In the genomic region with DNA sequence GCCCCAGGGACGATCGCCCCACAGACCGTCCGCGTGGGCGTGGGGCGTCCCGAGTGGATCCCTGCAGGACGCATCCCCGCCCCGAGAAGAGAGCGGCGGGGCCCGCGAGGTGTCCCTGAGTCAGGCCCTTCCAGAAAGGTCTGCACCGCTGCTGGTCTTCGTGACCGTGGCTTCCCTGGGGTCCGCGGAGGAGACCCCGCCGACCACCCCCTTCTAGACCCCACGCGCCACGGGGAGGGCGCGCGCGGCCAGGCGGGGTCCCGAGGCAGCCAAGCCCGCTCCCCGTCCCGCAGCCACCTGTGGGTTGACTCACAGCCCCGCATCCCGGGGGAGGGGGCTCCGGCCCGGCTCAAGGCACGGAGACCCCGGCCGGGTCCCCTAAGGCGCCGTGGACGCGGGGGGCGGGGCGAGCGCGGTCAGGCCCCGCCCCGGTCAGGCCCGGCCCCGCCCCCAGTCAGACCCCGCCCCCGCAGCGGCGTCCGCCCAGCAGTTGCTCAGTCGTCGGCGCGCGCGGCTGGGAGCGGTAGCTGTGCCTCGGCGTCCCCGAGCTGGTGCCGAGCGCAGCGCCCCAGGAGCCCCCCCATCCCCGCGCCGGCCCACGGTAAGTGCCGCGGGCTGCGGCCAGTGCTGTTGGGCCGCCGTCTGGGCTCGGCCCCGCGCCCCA, we compare ENCODE assay signal across 8 cellular contexts. TPM values are rescaled to one million over a fixed set of nuclear protein-coding genes. Genes with fewer than 3 reads are reported as not detected.
DNase-seq lines count a peak whose midpoint lies in the region; ATAC-seq and TF ChIP-seq lines count a peak whose summit lies in the region.

A gene with protein sequence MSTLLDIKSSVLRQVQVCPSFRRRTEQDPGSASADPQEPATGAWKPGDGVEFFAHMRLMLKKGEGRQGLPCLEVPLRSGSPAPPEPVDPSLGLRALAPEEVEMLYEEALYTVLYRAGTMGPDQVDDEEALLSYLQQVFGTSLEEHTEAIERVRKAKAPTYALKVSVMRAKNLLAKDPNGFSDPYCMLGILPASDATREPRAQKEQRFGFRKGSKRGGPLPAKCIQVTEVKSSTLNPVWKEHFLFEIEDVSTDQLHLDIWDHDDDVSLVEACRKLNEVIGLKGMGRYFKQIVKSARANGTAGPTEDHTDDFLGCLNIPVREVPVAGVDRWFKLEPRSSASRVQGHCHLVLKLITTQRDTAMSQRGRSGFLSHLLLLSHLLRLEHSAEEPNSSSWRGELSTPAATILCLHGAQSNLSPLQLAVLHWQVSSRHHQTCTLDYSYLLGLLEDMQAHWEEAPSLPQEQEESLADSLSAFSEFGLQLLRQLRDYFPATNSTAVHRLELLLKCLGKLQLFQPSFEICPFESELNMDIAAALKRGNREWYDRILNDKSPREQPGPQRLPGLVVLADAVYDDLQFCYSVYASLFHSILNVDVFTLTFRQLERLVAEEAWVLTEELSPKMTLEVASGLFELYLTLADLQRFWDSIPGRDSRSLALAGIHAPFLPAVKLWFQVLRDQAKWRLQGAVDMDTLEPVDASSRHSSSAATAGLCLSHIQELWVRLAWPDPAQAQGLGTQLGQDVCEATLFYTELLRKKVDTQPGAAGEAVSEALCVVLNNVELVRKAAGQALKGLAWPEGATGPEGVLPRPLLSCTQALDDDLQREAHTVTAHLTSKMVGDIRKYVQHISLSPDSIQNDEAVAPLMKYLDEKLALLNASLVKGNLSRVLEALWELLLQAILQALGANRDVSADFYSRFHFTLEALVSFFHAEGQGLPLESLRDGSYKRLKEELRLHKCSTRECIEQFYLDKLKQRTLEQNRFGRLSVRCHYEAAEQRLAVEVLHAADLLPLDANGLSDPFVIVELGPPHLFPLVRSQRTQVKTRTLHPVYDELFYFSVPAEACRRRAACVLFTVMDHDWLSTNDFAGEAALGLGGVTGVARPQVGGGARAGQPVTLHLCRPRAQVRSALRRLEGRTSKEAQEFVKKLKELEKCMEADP (plus strand): TSS at position 497 of the 664 bp plus-strand sequence. CDS start 4,905 bp downstream, outside the sequence.

- H3K9me3 ChIP-seq in esophagus squamous epithelium: peaks cover 0 to 7% (median 4%) of the 10 kb centered on the region in 3 donors
- peaks cover 4% of the 10 kb centered on the region for H3K9me3 ChIP-seq in osteoblast (ENCODE audit: low read depth, low read length)
- peaks cover 0 to 4% of the 10 kb centered on the region in 2 donors for H3K9me3 ChIP-seq in uterus

- H3K36me3 Mint-ChIP-seq in MCF 10A (ENCODE audit: insufficient read depth, unreplicated experiment): no peaks in the 10 kb centered on the region
- H3K36me3 Mint-ChIP-seq in activated CD8-positive, alpha-beta memory T cell treated with anti-CD3 and anti-CD28 coated beads, Interleukin-2, amount 10 ng/mL, durations not matched to agents 7 days and 5 days: no peaks in the 10 kb centered on the region

- peaks cover 24 to 38% (median 31%) of the 10 kb centered on the region in 3 donors for H3K4me1 ChIP-seq in esophagus squamous epithelium
- no peaks in the 10 kb centered on the region for H3K4me1 ChIP-seq in osteoblast (ENCODE audit: insufficient read depth, low read length)
- H3K4me1 ChIP-seq in uterus: peaks cover 0 to 9% of the 10 kb centered on the region in 2 donors

- POLR2A ChIA-PET in MCF 10A (lab: Yijun Ruan, JAX): no interaction called here

- peak; percentile 79 for ATAC-seq in activated CD8-positive, alpha-beta memory T cell treated with anti-CD3 and anti-CD28 coated beads, Interleukin-2, amount 10 ng/mL, durations not matched to agents 7 days and 5 days

- H3K4me1 Mint-ChIP-seq in MCF 10A (ENCODE audit: insufficient read depth, unreplicated experiment): no peaks in the 10 kb centered on the region
- H3K4me1 Mint-ChIP-seq in activated CD8-positive, alpha-beta memory T cell treated with anti-CD3 and anti-CD28 coated beads, Interleukin-2, amount 10 ng/mL, durations not matched to agents 7 days and 5 days: peaks cover 14% of the 10 kb centered on the region

- intact Hi-C loops in MCF 10A (cut with micrococcal nuclease) (no loop called here), esophagus squamous epithelium (cut with DNase I) (no loop called here), uterus (cut with DNase I; ENCODE audit: low total_unique reads) (no loop called here)

- no CpG with 5 or more reads among the region's 83 CpGs for WGBS in esophagus squamous epithelium, 2 donors

- no peak within 1 kb of the TSS for H3K27ac Mint-ChIP-seq in MCF 10A (ENCODE audit: low read depth, unreplicated experiment)
- H3K27ac Mint-ChIP-seq in activated CD8-positive, alpha-beta memory T cell treated with anti-CD3 and anti-CD28 coated beads, Interleukin-2, amount 10 ng/mL, durations not matched to agents 7 days and 5 days: no peak within 1 kb of the TSS

- H3K9me3 Mint-ChIP-seq in MCF 10A (ENCODE audit: unreplicated experiment): no peaks in the 10 kb centered on the region
- H3K9me3 Mint-ChIP-seq in activated CD8-positive, alpha-beta memory T cell treated with anti-CD3 and anti-CD28 coated beads, Interleukin-2, amount 10 ng/mL, durations not matched to agents 7 days and 5 days (ENCODE audit: low read depth): no peaks in the 10 kb centered on the region

- BruUV-seq in MCF 10A (replicated peaks; lab: Mats Ljungman, UMichigan): no TSS peak

- in situ Hi-C loops in T47D (cut with HindIII; ENCODE audit: low pct_unique_long_range_greater_than_20kb, low sequenced_read_pairs): no loop called here

- H3K4me2 ChIP-seq in osteoblast (ENCODE audit: insufficient read depth, low read length): no peak within 1 kb of the TSS

- H2AFZ ChIP-seq in osteoblast (ENCODE audit: low read length): no peak within 1 kb of the TSS

- H3K27me3 ChIP-seq in esophagus squamous epithelium (peaks cover 18 to 81% (median 24%) of the 10 kb centered on the region in 4 donors), osteoblast (ENCODE audit: insufficient read depth, low read length) (peaks cover 52% of the 10 kb centered on the region), uterus (peaks cover 8 to 15% of the 10 kb centered on the region in 2 donors)

- TF ChIP-seq POLR2A in esophagus squamous epithelium (IDR thresholded peaks at IDR 0.05) (peak in 1 of 4 donors; percentile 58), uterus (IDR thresholded peaks at IDR 0.05) (no peak)

- H3K27me3 Mint-ChIP-seq in MCF 10A (ENCODE audit: insufficient read depth, unreplicated experiment): peaks cover 13% of the 10 kb centered on the region
- peaks cover 35% of the 10 kb centered on the region for H3K27me3 Mint-ChIP-seq in activated CD8-positive, alpha-beta memory T cell treated with anti-CD3 and anti-CD28 coated beads, Interleukin-2, amount 10 ng/mL, durations not matched to agents 7 days and 5 days

- H3K4me3 ChIP-seq in esophagus squamous epithelium (peak within 1 kb of the TSS; percentile 17 to 63 (median 35)), osteoblast (ENCODE audit: insufficient read depth, low read length) (no peak within 1 kb of the TSS), uterus (peak within 1 kb of the TSS in 1 of 2 donors; percentile 9)

- H4K20me1 ChIP-seq in osteoblast (ENCODE audit: insufficient read depth, low read length): no peaks in the 10 kb centered on the region

- H3K27ac ChIP-seq in esophagus squamous epithelium (no peak within 1 kb of the TSS), osteoblast (ENCODE audit: low read depth, low read length) (no peak within 1 kb of the TSS), uterus (no peak within 1 kb of the TSS)

- no peaks in the 10 kb centered on the region for H3K79me2 ChIP-seq in osteoblast (ENCODE audit: insufficient read depth, low read length)

- H3K36me3 ChIP-seq in esophagus squamous epithelium (no peaks in the 10 kb centered on the region), osteoblast (ENCODE audit: insufficient read depth, low read length) (no peaks in the 10 kb centered on the region), uterus (no peaks in the 10 kb centered on the region)

- no peak for TF ChIP-seq CTCF in MCF 10A (IDR thresholded peaks at IDR 0.05; ENCODE audit: unreplicated experiment)
- TF ChIP-seq CTCF in esophagus squamous epithelium (IDR thresholded peaks at IDR 0.05): no peak
- TF ChIP-seq CTCF in osteoblast (IDR thresholded peaks at IDR 0.05; ENCODE audit: extremely low read depth, low read depth, low read length): no peak
- no peak for TF ChIP-seq CTCF in uterus (IDR thresholded peaks at IDR 0.05)

- no peak within 1 kb of the TSS for H3K4me3 Mint-ChIP-seq in MCF 10A (ENCODE audit: unreplicated experiment)
- H3K4me3 Mint-ChIP-seq in activated CD8-positive, alpha-beta memory T cell treated with anti-CD3 and anti-CD28 coated beads, Interleukin-2, amount 10 ng/mL, durations not matched to agents 7 days and 5 days: no peak within 1 kb of the TSS

- DNase-seq in T47D (ENCODE audit: low read depth in 1 of 2, low spot score in 1 of 2) (peak; percentile 66 to 67), MCF 10A (ENCODE audit: unreplicated experiment) (no peak), esophagus squamous epithelium (lab: John Stamatoyannopoulos, UW) (no peak), osteoblast (ENCODE audit: insufficient read length, low spot score, missing footprints) (peak; percentile 98), DMS114 treated with DMSO at 0.1 percent for 48 hours (lab: John Stamatoyannopoulos, UW; ENCODE audit: unreplicated experiment) (no peak), uterus (no peak), 8988T (no peak)
- peak; percentile 65 for DNase-seq in activated CD8-positive, alpha-beta memory T cell treated with anti-CD3 and anti-CD28 coated beads, Interleukin-2, amount 10 ng/mL, durations not matched to agents 7 days and 5 days

- CTCF ChIA-PET in MCF 10A (lab: Yijun Ruan, JAX): no interaction called here
- CTCF ChIA-PET in activated CD8-positive, alpha-beta memory T cell treated with anti-CD3 and anti-CD28 coated beads, Interleukin-2, amount 10 ng/mL, durations not matched to agents 7 days and 5 days (lab: Charles Lee): interaction anchor here (1.0 to 1.9 kb wide), 4 partner anchors 8 to 32 kb away, joined by 3 to 5 read pairs (median 4); a partner anchor contains a TSS

RNA-seq across cellular contexts. Expression of the gene that starts here (rescaled TPM):
- total RNA-seq in MCF 10A (2022): 0.49 and 0.75 TPM in 2 replicates
- total RNA-seq in activated CD8-positive, alpha-beta memory T cell treated with anti-CD3 and anti-CD28 coated beads, Interleukin-2, amount 10 ng/mL, durations not matched to agents 7 days and 5 days: under 1 TPM; 0.45 to 0.53 TPM
- 1 to 10 TPM in 2 of 4 donors, under 1 TPM in 2; 0.68 to 2.7 (median 1.00) TPM for total RNA-seq in esophagus squamous epithelium
- under 0.01 and 0.29 TPM in 2 replicates for total RNA-seq in osteoblast
- 1 to 10 TPM in 3 of 4 donors, under 1 TPM in 1; 0.59 to 5.5 (median 3.5) TPM for total RNA-seq in uterus

Comparison
In these comparisons a context has a peak if more than half of its experiments do, and no peak if none do; other contexts are left out.
1. DNase-seq: peak in T47D (2 of 2); none in MCF 10A (single experiment), esophagus squamous epithelium (single experiment), DMS114 treated with DMSO at 0.1 percent for 48 hours (single experiment), uterus (0 of 2) and 8988T (single experiment).
2. Peak in DNase-seq and ATAC-seq in activated CD8-positive, alpha-beta memory T cell treated with anti-CD3 and anti-CD28 coated beads, Interleukin-2, amount 10 ng/mL, durations not matched to agents 7 days and 5 days; RNA of the gene not detected or under 1 TPM.
3. Peak in DNase-seq in osteoblast; RNA of the gene not detected or under 1 TPM.